ENCODE assay signal across 18 cellular contexts in the genomic region with DNA sequence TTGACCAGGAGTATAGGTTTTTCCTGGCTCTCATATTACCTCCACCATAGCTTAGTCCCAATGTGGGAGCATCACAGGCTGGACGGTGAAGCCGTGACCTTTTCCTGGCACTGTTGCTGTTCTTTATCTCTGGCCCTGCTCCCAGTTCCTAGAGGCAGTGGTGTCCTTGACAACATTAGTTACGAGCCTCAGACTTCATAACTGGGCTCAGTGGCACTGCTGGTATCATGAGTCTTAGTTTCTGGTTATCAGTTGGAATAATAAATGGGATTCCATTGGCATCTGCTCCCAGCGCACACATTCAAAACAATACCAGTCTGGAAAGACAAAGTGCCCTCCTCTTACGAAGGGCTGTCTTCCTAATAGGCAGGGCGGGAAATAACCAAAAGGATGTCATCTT. TPM values are rescaled to one million over a fixed set of nuclear protein-coding genes. Genes with fewer than 3 reads are reported as not detected.
"Had no signal": no experiment of that assay in that cellular context is flagged by ENCODE, and none has a peak within 500 bp of the region (broad histone marks: within the 10 kb centered on the region; RNA-seq: fewer than 3 reads in every experiment).

No MANE protein-coding gene starts in this region.

- FAIRE-seq: colon, TTC549 had no signal

- ATAC-seq: activated naive CD4-positive, alpha-beta T cell treated with anti-CD3 and anti-CD28 coated beads, Interleukin-2, amount 50 U/mL, for 72 hours; activated T-helper 17 cell treated with anti-CD3 and anti-CD28 coated beads, Interleukin-2, amount 50 U/mL, for 72 hours; gastroesophageal sphincter; natural killer cell had no signal

- H3K4me3 ChIP-seq: gastroesophageal sphincter, thoracic aorta had no signal

- H3K27ac ChIP-seq: epithelial cell of prostate, gastroesophageal sphincter, thoracic aorta had no signal

- H3K4me1 ChIP-seq: gastroesophageal sphincter had no signal

- H3K9me3 ChIP-seq: gastroesophageal sphincter, thoracic aorta had no signal

- H3K27me3 ChIP-seq: gastroesophageal sphincter had no signal

- DNase-seq: activated CD4-positive, alpha-beta T cell treated with anti-CD3 and anti-CD28 coated beads, Interleukin-2, amount 50 U/mL, for 1 hour; activated CD4-positive, CD25-positive, alpha-beta regulatory T cell; activated T-cell treated with anti-CD3 and anti-CD28 coated beads for 4 hours; effector CD8-positive, alpha-beta T cell; hypothalamus; natural killer cell; nucleus accumbens; stimulated activated CD4-positive, alpha-beta T cell treated with anti-CD3 and anti-CD28 coated beads, Interleukin-15, amount 100 ng/mL, for 24 hours; stimulated activated CD4-positive, alpha-beta T cell treated with anti-CD3 and anti-CD28 coated beads, Interleukin-4, amount 100 ng/mL, for 24 hours; T-helper 2 cell had no signal

RNA-seq across cellular contexts. Expression of a gene that starts 44.1 kb away (rescaled TPM):
- total RNA-seq: activated CD8-positive, alpha-beta memory T cell treated with anti-CD3 and anti-CD28 coated beads for 36 hours; activated naive CD4-positive, alpha-beta T cell treated with anti-CD3 and anti-CD28 coated beads, Interleukin-2, amount 50 U/mL, for 72 hours; activated T-helper 17 cell treated with anti-CD3 and anti-CD28 coated beads, Interleukin-2, amount 50 U/mL, for 72 hours; natural killer cell had no signal
